In the genomic region with DNA sequence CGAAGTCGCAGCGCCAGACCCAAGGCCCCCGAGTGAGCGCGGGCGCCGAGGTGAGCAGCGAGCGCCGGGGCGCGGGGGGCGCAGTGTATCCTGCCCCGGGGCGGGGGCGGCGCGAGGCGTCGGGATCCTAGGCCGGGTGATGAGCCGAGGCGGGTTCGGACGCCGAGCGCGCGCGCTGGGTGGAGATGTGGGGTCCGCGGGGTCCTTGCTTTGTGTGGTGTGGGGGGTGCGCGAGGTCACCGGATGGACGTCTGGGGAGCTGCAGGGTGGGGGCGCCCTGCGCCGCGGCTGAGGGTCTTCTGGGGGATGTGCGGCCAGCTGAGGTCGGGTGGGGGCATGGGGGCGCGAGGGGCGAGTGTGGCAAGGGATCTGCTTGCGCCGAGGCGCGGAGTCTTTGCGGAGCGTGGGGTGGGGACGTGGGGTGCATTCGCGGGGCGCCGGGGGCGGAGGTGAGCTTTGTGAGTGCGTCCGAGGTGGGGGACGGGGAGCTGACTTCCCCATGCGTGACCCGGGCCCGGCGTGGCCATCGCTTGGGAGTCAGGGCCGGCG, we compare ENCODE assay signal across 7 cellular contexts. TPM values are rescaled to one million over a fixed set of nuclear protein-coding genes. Genes with fewer than 3 reads are reported as not detected.
DNase-seq lines count a peak whose midpoint lies in the region; ATAC-seq, FAIRE-seq and TF ChIP-seq lines count a peak whose summit lies in the region.

No MANE protein-coding gene starts in this region.

- DNase-seq in T-helper 9 cell = peak; percentile 34
- DNase-seq in colonic mucosa = peak; percentile 55
- no peak for DNase-seq in lower lobe of right lung
- DNase-seq in stimulated activated naive CD8-positive, alpha-beta T cell treated with anti-CD3 and anti-CD28 coated beads, Interleukin-15, amount 100 ng/mL, for 72 hours = peak; percentile 65 to 70
- no peak for DNase-seq in GM12892 (ENCODE audit: insufficient read length)

- H3K27ac ChIP-seq in colonic mucosa = peak overlapping the region; percentile 93
- peak overlapping the region; percentile 95 for H3K27ac ChIP-seq in lower lobe of right lung

- H3K9ac ChIP-seq in colonic mucosa (ENCODE audit: low read depth in 2 of 2, low read length in 2 of 2) = peak overlapping the region; percentile 88 to 98

- no peaks in the 10 kb centered on the region for H3K27me3 Mint-ChIP-seq in stimulated activated naive CD8-positive, alpha-beta T cell treated with anti-CD3 and anti-CD28 coated beads, Interleukin-15, amount 100 ng/mL, for 72 hours

- peak overlapping the region; percentile 97 to 98 for H3K27ac Mint-ChIP-seq in stimulated activated naive CD8-positive, alpha-beta T cell treated with anti-CD3 and anti-CD28 coated beads, Interleukin-15, amount 100 ng/mL, for 72 hours

- FAIRE-seq in GM12892 (lab: Jason Lieb, UNC) = no peak

- ATAC-seq in GM18517 (IDR thresholded peaks at IDR 0.05; ENCODE audit: unreplicated experiment) (peak; percentile 27), HG02840 (IDR thresholded peaks at IDR 0.05; ENCODE audit: low FRiP score, unreplicated experiment) (peak; percentile 8), lower lobe of right lung (peak; percentile 10 to 15)
- peak; percentile 64 for ATAC-seq in stimulated activated naive CD8-positive, alpha-beta T cell treated with anti-CD3 and anti-CD28 coated beads, Interleukin-15, amount 100 ng/mL, for 72 hours

- peak overlapping the region; percentile 86 to 94 for H3K4me3 Mint-ChIP-seq in stimulated activated naive CD8-positive, alpha-beta T cell treated with anti-CD3 and anti-CD28 coated beads, Interleukin-15, amount 100 ng/mL, for 72 hours

- H3K4me3 ChIP-seq in colonic mucosa (peak overlapping the region; percentile 87), lower lobe of right lung (peak overlapping the region; percentile 90)

- no peak for TF ChIP-seq POLR2A in GM12892 (IDR thresholded peaks at IDR 0.05; ENCODE audit: low read depth, low read length)

- H3K27me3 ChIP-seq in colonic mucosa (no peaks in the 10 kb centered on the region), lower lobe of right lung (ENCODE audit: low read depth) (no peaks in the 10 kb centered on the region)

- intact Hi-C loops in colonic mucosa (cut with DNase I) = loop anchor here (5.0 kb wide), 3 partner anchors 95 to 350 kb away; no protein-coding TSS in a partner anchor
- intact Hi-C loops in lower lobe of right lung (cut with DNase I) = loop anchor here (10.0 kb wide), 1 partner anchor 353 kb away; a partner anchor contains a TSS

- H3K36me3 ChIP-seq in colonic mucosa (no peaks in the 10 kb centered on the region), lower lobe of right lung (no peaks in the 10 kb centered on the region)

- TF ChIP-seq CTCF in colonic mucosa (IDR thresholded peaks at IDR 0.05) = no peak
- no peak for TF ChIP-seq CTCF in lower lobe of right lung (IDR thresholded peaks at IDR 0.05)

- H3K4me1 ChIP-seq in colonic mucosa (peaks cover 15% of the 10 kb centered on the region), lower lobe of right lung (peaks cover 36% of the 10 kb centered on the region)

- H3K9me3 ChIP-seq in colonic mucosa = no peaks in the 10 kb centered on the region
- no peaks in the 10 kb centered on the region for H3K9me3 ChIP-seq in lower lobe of right lung

- H3K9me3 Mint-ChIP-seq in stimulated activated naive CD8-positive, alpha-beta T cell treated with anti-CD3 and anti-CD28 coated beads, Interleukin-15, amount 100 ng/mL, for 72 hours = no peaks in the 10 kb centered on the region

- peaks cover 52% of the 10 kb centered on the region for H3K4me1 Mint-ChIP-seq in stimulated activated naive CD8-positive, alpha-beta T cell treated with anti-CD3 and anti-CD28 coated beads, Interleukin-15, amount 100 ng/mL, for 72 hours

RNA-seq across cellular contexts. Expression of a gene that starts 0.6 kb away (rescaled TPM):
- total RNA-seq in colonic mucosa (10 to 100 TPM; 21.8 to 24.5 TPM), lower lobe of right lung (31.1 TPM)
- polyA plus RNA-seq in GM12892 (2012; ENCODE audit: missing spikeins) = 5.7 TPM

Comparison
In these comparisons a context has a peak if more than half of its experiments do, and no peak if none do; other contexts are left out.
1. ATAC-seq: peak in every context shown above with its lines; median percentile 64 in stimulated activated naive CD8-positive, alpha-beta T cell treated with anti-CD3 and anti-CD28 coated beads, Interleukin-15, amount 100 ng/mL, for 72 hours; 27 in GM18517; 12 in lower lobe of right lung; 8 in HG02840.
2. DNase-seq: peak in T-helper 9 cell (single experiment), colonic mucosa (single experiment) and stimulated activated naive CD8-positive, alpha-beta T cell treated with anti-CD3 and anti-CD28 coated beads, Interleukin-15, amount 100 ng/mL, for 72 hours (2 of 2); none in lower lobe of right lung (single experiment) and GM12892 (single experiment).